In the genomic region with DNA sequence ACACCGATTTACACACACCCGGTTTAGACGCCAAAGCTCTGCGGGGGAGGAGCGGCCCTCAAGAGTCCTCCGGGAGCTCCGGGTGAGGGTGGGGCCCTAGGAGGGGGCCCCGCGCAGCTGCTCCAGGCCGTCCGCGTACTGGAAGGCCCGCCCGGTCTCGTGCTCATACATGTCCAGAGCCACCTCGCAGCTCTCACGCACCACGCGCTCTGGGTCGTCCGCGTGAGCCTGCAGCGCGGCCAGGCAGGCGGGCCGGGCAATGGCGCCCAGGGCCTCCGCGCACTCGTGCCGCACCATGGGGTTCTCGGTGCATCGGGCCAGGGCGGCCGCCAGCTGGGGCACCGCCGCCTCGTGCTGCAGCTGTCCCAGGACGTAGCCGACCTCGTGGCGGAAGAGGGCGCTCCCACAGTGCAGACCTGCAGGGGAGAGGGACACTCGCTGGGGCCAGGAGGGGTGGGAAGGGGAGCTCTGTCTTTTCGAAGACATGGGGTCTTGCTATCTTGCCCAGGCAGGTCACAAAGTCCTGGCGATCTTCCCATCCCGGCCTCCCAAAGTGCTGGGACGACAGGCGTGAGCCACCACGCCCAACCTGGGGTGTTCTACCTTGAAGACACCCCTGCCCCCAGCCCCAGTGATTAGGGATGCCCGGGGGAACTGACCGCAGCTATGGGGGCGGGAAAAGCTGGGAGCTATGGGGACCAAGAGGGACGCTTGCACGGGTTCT, we compare ENCODE assay signal across 3 cellular contexts.
TF ChIP-seq lines count a peak whose summit lies in the region.

No MANE protein-coding gene starts in this region.

TF ChIP-seq in SK-N-SH, 30 proteins besides CTCF, POLR2A, EP300 and RAD21 (continued from another document):
- TF ChIP-seq RCOR1 (IDR thresholded peaks at IDR 0.05; ENCODE audit: low read length) (no peak), MEF2A (IDR thresholded peaks at IDR 0.05; ENCODE audit: borderline replicate concordance, low read depth) (no peak), FOSL2 (IDR thresholded peaks at IDR 0.05; ENCODE audit: borderline replicate concordance, low read depth) (no peak), YY1 (IDR thresholded peaks at IDR 0.05; ENCODE audit: low read depth) (no peak), GATA2 (CRISPR knock-in tag; IDR thresholded peaks at IDR 0.05) (no peak), GABPA (IDR thresholded peaks at IDR 0.05; ENCODE audit: low read depth) (no peak), TCF12 (IDR thresholded peaks at IDR 0.05) (no peak)
- TF ChIP-seq, protein P1, sequence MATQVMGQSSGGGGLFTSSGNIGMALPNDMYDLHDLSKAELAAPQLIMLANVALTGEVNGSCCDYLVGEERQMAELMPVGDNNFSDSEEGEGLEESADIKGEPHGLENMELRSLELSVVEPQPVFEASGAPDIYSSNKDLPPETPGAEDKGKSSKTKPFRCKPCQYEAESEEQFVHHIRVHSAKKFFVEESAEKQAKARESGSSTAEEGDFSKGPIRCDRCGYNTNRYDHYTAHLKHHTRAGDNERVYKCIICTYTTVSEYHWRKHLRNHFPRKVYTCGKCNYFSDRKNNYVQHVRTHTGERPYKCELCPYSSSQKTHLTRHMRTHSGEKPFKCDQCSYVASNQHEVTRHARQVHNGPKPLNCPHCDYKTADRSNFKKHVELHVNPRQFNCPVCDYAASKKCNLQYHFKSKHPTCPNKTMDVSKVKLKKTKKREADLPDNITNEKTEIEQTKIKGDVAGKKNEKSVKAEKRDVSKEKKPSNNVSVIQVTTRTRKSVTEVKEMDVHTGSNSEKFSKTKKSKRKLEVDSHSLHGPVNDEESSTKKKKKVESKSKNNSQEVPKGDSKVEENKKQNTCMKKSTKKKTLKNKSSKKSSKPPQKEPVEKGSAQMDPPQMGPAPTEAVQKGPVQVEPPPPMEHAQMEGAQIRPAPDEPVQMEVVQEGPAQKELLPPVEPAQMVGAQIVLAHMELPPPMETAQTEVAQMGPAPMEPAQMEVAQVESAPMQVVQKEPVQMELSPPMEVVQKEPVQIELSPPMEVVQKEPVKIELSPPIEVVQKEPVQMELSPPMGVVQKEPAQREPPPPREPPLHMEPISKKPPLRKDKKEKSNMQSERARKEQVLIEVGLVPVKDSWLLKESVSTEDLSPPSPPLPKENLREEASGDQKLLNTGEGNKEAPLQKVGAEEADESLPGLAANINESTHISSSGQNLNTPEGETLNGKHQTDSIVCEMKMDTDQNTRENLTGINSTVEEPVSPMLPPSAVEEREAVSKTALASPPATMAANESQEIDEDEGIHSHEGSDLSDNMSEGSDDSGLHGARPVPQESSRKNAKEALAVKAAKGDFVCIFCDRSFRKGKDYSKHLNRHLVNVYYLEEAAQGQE (IDR thresholded peaks at IDR 0.05; ENCODE audit: low read depth, low read length): no peak
- TF ChIP-seq, protein P2, sequence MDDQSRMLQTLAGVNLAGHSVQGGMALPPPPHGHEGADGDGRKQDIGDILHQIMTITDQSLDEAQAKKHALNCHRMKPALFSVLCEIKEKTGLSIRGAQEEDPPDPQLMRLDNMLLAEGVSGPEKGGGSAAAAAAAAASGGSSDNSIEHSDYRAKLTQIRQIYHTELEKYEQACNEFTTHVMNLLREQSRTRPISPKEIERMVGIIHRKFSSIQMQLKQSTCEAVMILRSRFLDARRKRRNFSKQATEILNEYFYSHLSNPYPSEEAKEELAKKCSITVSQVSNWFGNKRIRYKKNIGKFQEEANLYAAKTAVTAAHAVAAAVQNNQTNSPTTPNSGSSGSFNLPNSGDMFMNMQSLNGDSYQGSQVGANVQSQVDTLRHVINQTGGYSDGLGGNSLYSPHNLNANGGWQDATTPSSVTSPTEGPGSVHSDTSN (IDR thresholded peaks at IDR 0.05): no peak
- TF ChIP-seq, protein P3, sequence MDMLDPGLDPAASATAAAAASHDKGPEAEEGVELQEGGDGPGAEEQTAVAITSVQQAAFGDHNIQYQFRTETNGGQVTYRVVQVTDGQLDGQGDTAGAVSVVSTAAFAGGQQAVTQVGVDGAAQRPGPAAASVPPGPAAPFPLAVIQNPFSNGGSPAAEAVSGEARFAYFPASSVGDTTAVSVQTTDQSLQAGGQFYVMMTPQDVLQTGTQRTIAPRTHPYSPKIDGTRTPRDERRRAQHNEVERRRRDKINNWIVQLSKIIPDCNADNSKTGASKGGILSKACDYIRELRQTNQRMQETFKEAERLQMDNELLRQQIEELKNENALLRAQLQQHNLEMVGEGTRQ (IDR thresholded peaks at IDR 0.05; ENCODE audit: borderline replicate concordance, low read depth, low read length): no peak
- TF ChIP-seq, protein P4, sequence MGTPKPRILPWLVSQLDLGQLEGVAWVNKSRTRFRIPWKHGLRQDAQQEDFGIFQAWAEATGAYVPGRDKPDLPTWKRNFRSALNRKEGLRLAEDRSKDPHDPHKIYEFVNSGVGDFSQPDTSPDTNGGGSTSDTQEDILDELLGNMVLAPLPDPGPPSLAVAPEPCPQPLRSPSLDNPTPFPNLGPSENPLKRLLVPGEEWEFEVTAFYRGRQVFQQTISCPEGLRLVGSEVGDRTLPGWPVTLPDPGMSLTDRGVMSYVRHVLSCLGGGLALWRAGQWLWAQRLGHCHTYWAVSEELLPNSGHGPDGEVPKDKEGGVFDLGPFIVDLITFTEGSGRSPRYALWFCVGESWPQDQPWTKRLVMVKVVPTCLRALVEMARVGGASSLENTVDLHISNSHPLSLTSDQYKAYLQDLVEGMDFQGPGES (IDR thresholded peaks at IDR 0.05; ENCODE audit: low read depth, low read length): no peak

TF ChIP-seq in SK-N-SH treated with all-trans-retinoic acid at 6 μM for 48 hours, 23 proteins besides CTCF, POLR2A, EP300 and RAD21:
- TF ChIP-seq, protein P5, sequence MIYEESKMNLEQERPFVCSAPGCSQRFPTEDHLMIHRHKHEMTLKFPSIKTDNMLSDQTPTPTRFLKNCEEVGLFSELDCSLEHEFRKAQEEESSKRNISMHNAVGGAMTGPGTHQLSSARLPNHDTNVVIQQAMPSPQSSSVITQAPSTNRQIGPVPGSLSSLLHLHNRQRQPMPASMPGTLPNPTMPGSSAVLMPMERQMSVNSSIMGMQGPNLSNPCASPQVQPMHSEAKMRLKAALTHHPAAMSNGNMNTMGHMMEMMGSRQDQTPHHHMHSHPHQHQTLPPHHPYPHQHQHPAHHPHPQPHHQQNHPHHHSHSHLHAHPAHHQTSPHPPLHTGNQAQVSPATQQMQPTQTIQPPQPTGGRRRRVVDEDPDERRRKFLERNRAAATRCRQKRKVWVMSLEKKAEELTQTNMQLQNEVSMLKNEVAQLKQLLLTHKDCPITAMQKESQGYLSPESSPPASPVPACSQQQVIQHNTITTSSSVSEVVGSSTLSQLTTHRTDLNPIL (CRISPR knock-in tag; IDR thresholded peaks at IDR 0.05; ENCODE audit: low read depth): no peak
- TF ChIP-seq, protein P6, sequence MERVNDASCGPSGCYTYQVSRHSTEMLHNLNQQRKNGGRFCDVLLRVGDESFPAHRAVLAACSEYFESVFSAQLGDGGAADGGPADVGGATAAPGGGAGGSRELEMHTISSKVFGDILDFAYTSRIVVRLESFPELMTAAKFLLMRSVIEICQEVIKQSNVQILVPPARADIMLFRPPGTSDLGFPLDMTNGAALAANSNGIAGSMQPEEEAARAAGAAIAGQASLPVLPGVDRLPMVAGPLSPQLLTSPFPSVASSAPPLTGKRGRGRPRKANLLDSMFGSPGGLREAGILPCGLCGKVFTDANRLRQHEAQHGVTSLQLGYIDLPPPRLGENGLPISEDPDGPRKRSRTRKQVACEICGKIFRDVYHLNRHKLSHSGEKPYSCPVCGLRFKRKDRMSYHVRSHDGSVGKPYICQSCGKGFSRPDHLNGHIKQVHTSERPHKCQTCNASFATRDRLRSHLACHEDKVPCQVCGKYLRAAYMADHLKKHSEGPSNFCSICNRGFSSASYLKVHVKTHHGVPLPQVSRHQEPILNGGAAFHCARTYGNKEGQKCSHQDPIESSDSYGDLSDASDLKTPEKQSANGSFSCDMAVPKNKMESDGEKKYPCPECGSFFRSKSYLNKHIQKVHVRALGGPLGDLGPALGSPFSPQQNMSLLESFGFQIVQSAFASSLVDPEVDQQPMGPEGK (CRISPR knock-in tag; IDR thresholded peaks at IDR 0.05; ENCODE audit: borderline replicate concordance): no peak

TF ChIP-seq in HEK293, 187 proteins besides CTCF, POLR2A, EP300 and RAD21 (continued from another document):
- TF ChIP-seq, protein P7, sequence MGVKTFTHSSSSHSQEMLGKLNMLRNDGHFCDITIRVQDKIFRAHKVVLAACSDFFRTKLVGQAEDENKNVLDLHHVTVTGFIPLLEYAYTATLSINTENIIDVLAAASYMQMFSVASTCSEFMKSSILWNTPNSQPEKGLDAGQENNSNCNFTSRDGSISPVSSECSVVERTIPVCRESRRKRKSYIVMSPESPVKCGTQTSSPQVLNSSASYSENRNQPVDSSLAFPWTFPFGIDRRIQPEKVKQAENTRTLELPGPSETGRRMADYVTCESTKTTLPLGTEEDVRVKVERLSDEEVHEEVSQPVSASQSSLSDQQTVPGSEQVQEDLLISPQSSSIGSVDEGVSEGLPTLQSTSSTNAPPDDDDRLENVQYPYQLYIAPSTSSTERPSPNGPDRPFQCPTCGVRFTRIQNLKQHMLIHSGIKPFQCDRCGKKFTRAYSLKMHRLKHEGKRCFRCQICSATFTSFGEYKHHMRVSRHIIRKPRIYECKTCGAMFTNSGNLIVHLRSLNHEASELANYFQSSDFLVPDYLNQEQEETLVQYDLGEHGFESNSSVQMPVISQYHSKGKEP (tag by site-specific recombination; IDR thresholded peaks at IDR 0.05): no peak
